1 cellular context compared by ENCODE assay signal in genomic region chr4:169120624-169121023, GRCh38.
TF ChIP-seq lines count a peak whose summit lies in the region.

No MANE protein-coding gene starts in this region.

TF ChIP-seq in HepG2, 621 proteins besides CTCF, POLR2A, EP300 and RAD21 (continued from another document):
- no peak for TF ChIP-seq ZNF558 (CRISPR knock-in tag; IDR thresholded peaks at IDR 0.05; ENCODE audit: borderline replicate concordance)
